In genomic region chrX:47658301-47658683, GRCh38 we compare ENCODE assay signal across 1 cellular context.
TF ChIP-seq lines count a peak whose summit lies in the region.

No MANE protein-coding gene starts in this region.

TF ChIP-seq in K562, 482 proteins besides CTCF, POLR2A, EP300 and RAD21 (continues in another document):
- TF ChIP-seq ZNF316 (IDR thresholded peaks at IDR 0.05) (no peak), NRF1 (conservative IDR thresholded peaks at IDR 0.05 in 1 of 2, IDR thresholded peaks at IDR 0.05 in 1 of 2) (peak; percentile 93 to 94), CREB3 (tag; conservative IDR thresholded peaks at IDR 0.05; ENCODE audit: low read depth) (no peak), CEBPG (CRISPR knock-in tag; IDR thresholded peaks at IDR 0.05) (no peak), CEBPG (tag; conservative IDR thresholded peaks at IDR 0.05 in 1 of 2, IDR thresholded peaks at IDR 0.05 in 1 of 2) (0 out of 4 replicates have a peak, but pooled peaks of 1 of the 2 experiments have one; percentile 43), TBL1XR1 (IDR thresholded peaks at IDR 0.05; ENCODE audit: low read length in 2 of 2) (no peak), PCBP1 (IDR thresholded peaks at IDR 0.05; ENCODE audit: low read depth, low read length, poor library complexity, severe bottlenecking) (no peak), OTX1 (CRISPR knock-in tag; IDR thresholded peaks at IDR 0.05) (no peak), ZBTB2 (IDR thresholded peaks at IDR 0.05) (peak; percentile 77), ZBTB9 (CRISPR knock-in tag; IDR thresholded peaks at IDR 0.05) (no peak), FOSL1 (tag; conservative IDR thresholded peaks at IDR 0.05) (no peak), HMBOX1 (IDR thresholded peaks at IDR 0.05) (no peak), ZNF586 (CRISPR knock-in tag; conservative IDR thresholded peaks at IDR 0.05) (no peak), U2AF2 (optimal IDR thresholded peaks at IDR 0.05; ENCODE audit: low read depth, low read length) (no peak), ZNF764 (CRISPR knock-in tag; IDR thresholded peaks at IDR 0.05; ENCODE audit: low read depth) (no peak), ZBTB33 (CRISPR knock-in tag; IDR thresholded peaks at IDR 0.05) (no peak), ZFP30 (CRISPR knock-in tag; IDR thresholded peaks at IDR 0.05; ENCODE audit: borderline replicate concordance) (no peak), ZNF311 (CRISPR knock-in tag; IDR thresholded peaks at IDR 0.05) (no peak), CBFA2T2 (conservative IDR thresholded peaks at IDR 0.05) (no peak), CREB3L1 (IDR thresholded peaks at IDR 0.05; ENCODE audit: borderline replicate concordance, low read depth) (peak; percentile 96), GTF3C2 (IDR thresholded peaks at IDR 0.05; ENCODE audit: borderline replicate concordance, extremely low read depth, insufficient read length) (peak; percentile 84), MEF2A (IDR thresholded peaks at IDR 0.05; ENCODE audit: control insufficient read depth, low read depth, low read length) (no peak), CEBPZ (IDR thresholded peaks at IDR 0.05; ENCODE audit: borderline replicate concordance, low read depth, low read length) (no peak), ADNP (tag; IDR thresholded peaks at IDR 0.05) (peak; percentile 91), ZNF592 (IDR thresholded peaks at IDR 0.05) (0 out of 2 replicates have a peak, but pooled peaks have one; percentile 3), ZFX (CRISPR knock-in tag; IDR thresholded peaks at IDR 0.05) (no peak), ZNF212 (CRISPR knock-in tag; IDR thresholded peaks at IDR 0.05) (no peak), PURB (CRISPR knock-in tag; IDR thresholded peaks at IDR 0.05; ENCODE audit: low read depth) (no peak), THRAP3 (IDR thresholded peaks at IDR 0.05; ENCODE audit: borderline replicate concordance) (no peak), GATA2 (CRISPR knock-in tag; IDR thresholded peaks at IDR 0.05) (peak; percentile 29; the same call in 1 of the 2 replicates), ZSCAN32 (CRISPR knock-in tag; IDR thresholded peaks at IDR 0.05) (no peak), TEAD4 (IDR thresholded peaks at IDR 0.05; ENCODE audit: low read length) (no peak), TEAD4 (CRISPR knock-in tag; IDR thresholded peaks at IDR 0.05; ENCODE audit: borderline replicate concordance) (no peak), IRF1 (CRISPR knock-in tag; IDR thresholded peaks at IDR 0.05; ENCODE audit: borderline replicate concordance) (no peak), CEBPB (tag; IDR thresholded peaks at IDR 0.05) (0 out of 2 replicates have a peak, but pooled peaks have one; percentile 8)
